In genomic region chr1:180542530-180543171, GRCh38 we compare ENCODE assay signal across 1 cellular context.
TF ChIP-seq lines count a peak whose summit lies in the region.

No MANE protein-coding gene starts in this region.

TF ChIP-seq in HCT116, 20 proteins besides CTCF, POLR2A, EP300 and RAD21 (continued from another document):
- TF ChIP-seq REST (IDR thresholded peaks at IDR 0.05; ENCODE audit: low read depth), result no peak
- no peak for TF ChIP-seq JUND (IDR thresholded peaks at IDR 0.05)
- no peak for TF ChIP-seq SIN3A (IDR thresholded peaks at IDR 0.05; ENCODE audit: low read depth)
- no peak for TF ChIP-seq EZH2phosphoT487 (IDR thresholded peaks at IDR 0.05; ENCODE audit: borderline replicate concordance)
- TF ChIP-seq YY1 (IDR thresholded peaks at IDR 0.05; ENCODE audit: extremely low read depth, insufficient replicate concordance, low read depth, low read length), result no peak
- no peak for TF ChIP-seq MAX (IDR thresholded peaks at IDR 0.05)
- no peak for TF ChIP-seq FOSL1 (IDR thresholded peaks at IDR 0.05; ENCODE audit: low read depth)
- no peak for TF ChIP-seq SRF (IDR thresholded peaks at IDR 0.05; ENCODE audit: low read depth)
- TF ChIP-seq EZH2 (IDR thresholded peaks at IDR 0.05), result no peak
- no peak for TF ChIP-seq POLR2AphosphoS5 (IDR thresholded peaks at IDR 0.05; ENCODE audit: low read depth, low read length)
- TF ChIP-seq CEBPB (IDR thresholded peaks at IDR 0.05; ENCODE audit: low read depth), result no peak
- no peak for TF ChIP-seq TCF7L2 (IDR thresholded peaks at IDR 0.05; ENCODE audit: borderline replicate concordance, extremely low read depth, insufficient read depth, insufficient read length)
- no peak for TF ChIP-seq SP1 (IDR thresholded peaks at IDR 0.05; ENCODE audit: low read depth)
- no peak for TF ChIP-seq CBX3 (IDR thresholded peaks at IDR 0.05; ENCODE audit: low read depth)
- no peak for TF ChIP-seq EGR1 (IDR thresholded peaks at IDR 0.05; ENCODE audit: low read depth)
TF ChIP-seq in HCT116: peak in this region for 0.
